12 cellular contexts compared by ENCODE assay signal in the genomic region with DNA sequence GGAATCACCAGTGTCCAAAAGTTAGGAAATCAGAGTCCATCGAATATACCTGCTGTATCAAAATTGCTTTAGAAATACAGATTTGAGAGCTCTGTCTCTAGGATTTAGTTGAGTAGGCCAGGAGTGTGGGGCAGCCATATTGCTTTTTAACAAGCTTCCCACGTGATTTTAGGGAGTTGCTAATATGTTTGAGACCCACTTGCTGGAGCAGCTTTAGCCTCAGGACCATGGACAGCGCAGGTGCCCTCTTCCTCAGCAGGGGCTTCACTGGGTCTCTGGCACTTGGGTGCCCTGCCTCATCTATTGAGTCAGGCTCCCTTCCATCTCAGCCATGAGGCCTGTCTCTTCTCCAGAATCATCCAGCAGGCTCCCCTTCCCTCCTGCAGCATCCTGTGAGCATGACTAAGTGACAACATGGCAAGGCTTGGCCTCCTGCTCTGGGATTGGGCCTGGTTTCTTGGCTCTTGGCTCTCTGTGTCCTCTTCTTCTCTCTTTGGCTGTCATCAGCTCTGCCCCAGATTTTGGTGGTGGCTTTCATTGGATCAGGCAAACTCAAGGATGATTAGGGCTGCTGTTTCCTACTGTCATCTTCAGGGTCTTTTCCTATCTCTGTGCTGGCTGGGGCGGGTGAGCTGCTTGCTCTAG.
DNase-seq lines count a peak whose midpoint lies in the region; ATAC-seq and TF ChIP-seq lines count a peak whose summit lies in the region.
"Had no signal": no experiment of that assay in that cellular context is flagged by ENCODE, and none has a peak within 500 bp of the region (broad histone marks: within the 10 kb centered on the region; RNA-seq: fewer than 3 reads in every experiment).

No MANE protein-coding gene starts in this region.

- H3K4me1 Mint-ChIP-seq in stimulated activated naive CD8-positive, alpha-beta T cell treated with anti-CD3 and anti-CD28 coated beads, Interleukin-15, amount 100 ng/mL, for 72 hours = no peaks in the 10 kb centered on the region
- H3K4me1 Mint-ChIP-seq: naive B cell had no signal

- H3K9me3 Mint-ChIP-seq in stimulated activated naive CD8-positive, alpha-beta T cell treated with anti-CD3 and anti-CD28 coated beads, Interleukin-15, amount 100 ng/mL, for 72 hours = peaks cover 0 to 9% of the 10 kb centered on the region in 2 donors

- H3K27ac Mint-ChIP-seq in stimulated activated naive CD8-positive, alpha-beta T cell treated with anti-CD3 and anti-CD28 coated beads, Interleukin-15, amount 100 ng/mL, for 72 hours = peak overlapping the region in 1 of 2 donors; percentile 19

- TF ChIP-seq CTCF in fibroblast of pulmonary artery (IDR thresholded peaks at IDR 0.05; ENCODE audit: low read length, missing control alignments) = no peak

- H3K4me3 Mint-ChIP-seq in stimulated activated naive CD8-positive, alpha-beta T cell treated with anti-CD3 and anti-CD28 coated beads, Interleukin-15, amount 100 ng/mL, for 72 hours = no peak overlapping the region
- H3K4me3 Mint-ChIP-seq: naive B cell had no signal

- ATAC-seq in stimulated activated naive CD8-positive, alpha-beta T cell treated with anti-CD3 and anti-CD28 coated beads, Interleukin-15, Interleukin-2, amounts not matched to agents 100 U/mL and 50 U/mL, for 24 hours = no peak
- ATAC-seq in stimulated activated naive CD8-positive, alpha-beta T cell treated with anti-CD3 and anti-CD28 coated beads, Interleukin-15, amount 100 ng/mL, for 72 hours = no peak
- ATAC-seq in HG02588 (IDR thresholded peaks at IDR 0.05; ENCODE audit: unreplicated experiment) (no peak), GM18502 (IDR thresholded peaks at IDR 0.05; ENCODE audit: poor library complexity, unreplicated experiment) (no peak)
- ATAC-seq: heart right ventricle had no signal

- H3K4me3 ChIP-seq in fibroblast of pulmonary artery (replicated peaks; ENCODE audit: low read depth, low read length) = no peak overlapping the region
- H3K4me3 ChIP-seq: heart right ventricle, SJSA1 had no signal

- H3K27me3 Mint-ChIP-seq in stimulated activated naive CD8-positive, alpha-beta T cell treated with anti-CD3 and anti-CD28 coated beads, Interleukin-15, amount 100 ng/mL, for 72 hours = no peaks in the 10 kb centered on the region

- DNase-seq in stimulated activated naive CD8-positive, alpha-beta T cell treated with anti-CD3 and anti-CD28 coated beads, Interleukin-15, Interleukin-2, amounts not matched to agents 100 U/mL and 50 U/mL, for 24 hours = peak; percentile 22
- no peak for DNase-seq in stimulated activated naive CD8-positive, alpha-beta T cell treated with anti-CD3 and anti-CD28 coated beads, Interleukin-15, amount 100 ng/mL, for 72 hours
- peak; percentile 69 for DNase-seq in RPMI8226
- peak; percentile 46 for DNase-seq in fibroblast of pulmonary artery (ENCODE audit: low read depth)
- DNase-seq in central memory CD4-positive, alpha-beta T cell = no peak
- DNase-seq in superior temporal gyrus (ENCODE audit: extremely low spot score) = no peak
- DNase-seq: cerebellar nuclear complex, heart right ventricle, naive B cell had no signal

Comparison
In these comparisons a context has a peak if more than half of its experiments do, and no peak if none do; other contexts are left out.
1. DNase-seq: peak in stimulated activated naive CD8-positive, alpha-beta T cell treated with anti-CD3 and anti-CD28 coated beads, Interleukin-15, Interleukin-2, amounts not matched to agents 100 U/mL and 50 U/mL, for 24 hours (single experiment), RPMI8226 (single experiment) and fibroblast of pulmonary artery (single experiment); none in stimulated activated naive CD8-positive, alpha-beta T cell treated with anti-CD3 and anti-CD28 coated beads, Interleukin-15, amount 100 ng/mL, for 72 hours (0 of 2), central memory CD4-positive, alpha-beta T cell (single experiment) and superior temporal gyrus (single experiment).